In genomic region chr3:18466136-18466535, GRCh38 we compare ENCODE assay signal across 4 cellular contexts. TPM values are rescaled to one million over a fixed set of nuclear protein-coding genes. Genes with fewer than 3 reads are reported as not detected.
"Had no signal": no experiment of that assay in that cellular context is flagged by ENCODE, and none has a peak within 500 bp of the region (broad histone marks: within the 10 kb centered on the region; RNA-seq: fewer than 3 reads in every experiment).

No MANE protein-coding gene starts in this region.

- H3K4me1 Mint-ChIP-seq: IgD-negative memory B cell had no signal

- H3K4me3 Mint-ChIP-seq: IgD-negative memory B cell had no signal

- ATAC-seq: HepG2, K562 had no signal

- DNase-seq: IMR-90 had no signal

RNA-seq across cellular contexts. Expression of gene SATB1, which starts 41.0 kb away (rescaled TPM):
- total RNA-seq: HepG2 had no signal
